ENCODE assay signal across 10 cellular contexts in genomic region chr13:106599875-106600797, GRCh38. TPM values are rescaled to one million over a fixed set of nuclear protein-coding genes. Genes with fewer than 3 reads are reported as not detected.
DNase-seq lines count a peak whose midpoint lies in the region; FAIRE-seq and TF ChIP-seq lines count a peak whose summit lies in the region.
"Had no signal": no experiment of that assay in that cellular context is flagged by ENCODE, and none has a peak within 500 bp of the region (broad histone marks: within the 10 kb centered on the region; RNA-seq: fewer than 3 reads in every experiment).

No MANE protein-coding gene starts in this region.

- no peak overlapping the region for H3K9ac ChIP-seq in Loucy (ENCODE audit: low read depth, low read length, poor library complexity, severe bottlenecking)
- H3K9ac ChIP-seq: neural progenitor cell had no signal

- no peaks in the 10 kb centered on the region for H3K9me2 ChIP-seq in Loucy (replicated peaks; ENCODE audit: low read depth, low read length)

- FAIRE-seq in frontal cortex (lab: Jason Lieb, UNC), result no peak

- no peak overlapping the region for H3K27ac Mint-ChIP-seq in immature natural killer cell
- H3K27ac Mint-ChIP-seq: activated CD4-positive, alpha-beta memory T cell treated with anti-CD3 and anti-CD28 coated beads, Interleukin-2, amount 10 ng/mL, durations not matched to agents 7 days and 5 days; neural progenitor cell had no signal

- H2AFZ ChIP-seq in Loucy (ENCODE audit: low read length), result no peak overlapping the region
- H2AFZ ChIP-seq: neural progenitor cell had no signal

- DNase-seq in ELR (ENCODE audit: low read depth) (peak; percentile 8), epithelial cell of proximal tubule (ENCODE audit: low read depth) (peak; percentile 27), skeletal muscle cell (ENCODE audit: low read depth) (peak; percentile 71), OCI-M2 (lab: John Stamatoyannopoulos, UW; ENCODE audit: unreplicated experiment) (no peak), frontal cortex (ENCODE audit: low spot score in 2 of 2) (no peak), immature natural killer cell (no peak)
- DNase-seq: activated CD4-positive, alpha-beta memory T cell treated with anti-CD3 and anti-CD28 coated beads, Interleukin-2, amount 10 ng/mL, durations not matched to agents 7 days and 5 days had no signal

- H3K4me3 ChIP-seq in Loucy (ENCODE audit: low read length, poor library complexity, severe bottlenecking) (peak overlapping the region; percentile 56), epithelial cell of proximal tubule (ENCODE audit: low read depth, low read length) (no peak overlapping the region), skeletal muscle cell (ENCODE audit: low read depth, low read length) (no peak overlapping the region)
- H3K4me3 ChIP-seq: neural progenitor cell, SJCRH30 had no signal

- peaks cover 0 to 1% (median 0%) of the 10 kb centered on the region in 6 donors for H3K9me3 Mint-ChIP-seq in immature natural killer cell
- H3K9me3 Mint-ChIP-seq: activated CD4-positive, alpha-beta memory T cell treated with anti-CD3 and anti-CD28 coated beads, Interleukin-2, amount 10 ng/mL, durations not matched to agents 7 days and 5 days; neural progenitor cell had no signal

- 0 out of 2 replicates have a peak, but pooled peaks cover 4% of the 10 kb centered on the region for H3F3A ChIP-seq in Loucy (ENCODE audit: low read depth)

- no peaks in the 10 kb centered on the region for H3K36me3 ChIP-seq in Loucy (ENCODE audit: insufficient read depth, low read length)
- H3K36me3 ChIP-seq: neural progenitor cell, SJCRH30 had no signal

- TF ChIP-seq CTCF in Loucy (conservative IDR thresholded peaks at IDR 0.05; ENCODE audit: low read length) (no peak), epithelial cell of proximal tubule (conservative IDR thresholded peaks at IDR 0.05; ENCODE audit: low read depth, low read length) (no peak)

- H3K4me2 ChIP-seq in Loucy (ENCODE audit: low read depth, low read length, poor library complexity, severe bottlenecking), result peak overlapping the region; percentile 73
- H3K4me2 ChIP-seq: neural progenitor cell had no signal

- H3K4me1 Mint-ChIP-seq in immature natural killer cell, result peaks cover 2 to 7% of the 10 kb centered on the region in 2 donors

- no peaks in the 10 kb centered on the region for H4K20me1 ChIP-seq in Loucy (ENCODE audit: insufficient read depth, low read length, poor library complexity, severe bottlenecking)

- H3K27me3 ChIP-seq in Loucy (ENCODE audit: insufficient read depth, low read length, poor library complexity, severe bottlenecking), result no peaks in the 10 kb centered on the region
- H3K27me3 ChIP-seq: neural progenitor cell, SJCRH30 had no signal

- peaks cover 15% of the 10 kb centered on the region for H3K4me1 ChIP-seq in Loucy (ENCODE audit: insufficient read depth, low read length, poor library complexity, severe bottlenecking)

- no peaks in the 10 kb centered on the region for H3K9me3 ChIP-seq in Loucy (ENCODE audit: insufficient read depth, low read depth, low read length)
- H3K9me3 ChIP-seq: SJCRH30 had no signal

- H3K27me3 Mint-ChIP-seq in immature natural killer cell (ENCODE audit: low read depth in 3 of 3), result peaks cover 1 to 14% (median 9%) of the 10 kb centered on the region in 3 donors

- H3K4me3 Mint-ChIP-seq in immature natural killer cell, result no peak overlapping the region
- H3K4me3 Mint-ChIP-seq: activated CD4-positive, alpha-beta memory T cell treated with anti-CD3 and anti-CD28 coated beads, Interleukin-2, amount 10 ng/mL, durations not matched to agents 7 days and 5 days; neural progenitor cell had no signal

- no peaks in the 10 kb centered on the region for H3K36me3 Mint-ChIP-seq in immature natural killer cell
- H3K36me3 Mint-ChIP-seq: neural progenitor cell had no signal

- H3K79me2 ChIP-seq in Loucy (ENCODE audit: insufficient read depth, low read length), result no peaks in the 10 kb centered on the region

RNA-seq across cellular contexts. Expression of gene ARGLU1, which starts 32.2 kb away (rescaled TPM):
- total RNA-seq in epithelial cell of proximal tubule, result 43.0 and 46.3 TPM in 2 replicates
- total RNA-seq in frontal cortex, result 97.4 TPM
- 10 to 100 TPM; 27.0 to 56.7 (median 39.8) TPM for polyA plus RNA-seq in immature natural killer cell

Comparison
In these comparisons a context has a peak if more than half of its experiments do, and no peak if none do; other contexts are left out.
1. DNase-seq: peak in ELR (single experiment), epithelial cell of proximal tubule (single experiment) and skeletal muscle cell (single experiment); none in OCI-M2 (single experiment), frontal cortex (0 of 2) and immature natural killer cell (0 of 3).